1 cellular context compared by ENCODE assay signal in the genomic region with DNA sequence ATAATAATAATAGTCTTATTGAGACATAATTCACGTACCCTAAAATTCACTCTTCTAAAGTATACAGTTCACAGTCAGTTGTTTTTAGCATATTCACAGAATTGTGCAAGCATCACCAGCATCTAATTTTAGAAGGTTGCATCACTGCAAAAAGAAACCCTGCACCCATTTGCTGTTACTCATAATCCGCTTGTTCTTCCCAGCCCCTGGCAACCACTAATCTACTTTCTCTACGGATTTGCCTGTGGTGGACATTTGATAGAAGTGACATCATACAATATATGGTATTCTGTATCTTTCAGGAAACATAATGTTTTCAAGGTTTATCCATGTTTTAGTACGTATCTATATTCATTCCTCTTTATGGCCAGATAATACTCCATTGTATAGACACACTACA.
TF ChIP-seq lines count a peak whose summit lies in the region.

No MANE protein-coding gene starts in this region.

TF ChIP-seq in K562, 482 proteins besides CTCF, POLR2A, EP300 and RAD21 (continued from another document):
- TF ChIP-seq, protein P1, sequence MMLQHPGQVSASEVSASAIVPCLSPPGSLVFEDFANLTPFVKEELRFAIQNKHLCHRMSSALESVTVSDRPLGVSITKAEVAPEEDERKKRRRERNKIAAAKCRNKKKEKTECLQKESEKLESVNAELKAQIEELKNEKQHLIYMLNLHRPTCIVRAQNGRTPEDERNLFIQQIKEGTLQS (IDR thresholded peaks at IDR 0.05), result peak; percentile 83
- TF ChIP-seq, protein P1 (CRISPR knock-in tag; conservative IDR thresholded peaks at IDR 0.05), result no peak
- TF ChIP-seq, protein P2, sequence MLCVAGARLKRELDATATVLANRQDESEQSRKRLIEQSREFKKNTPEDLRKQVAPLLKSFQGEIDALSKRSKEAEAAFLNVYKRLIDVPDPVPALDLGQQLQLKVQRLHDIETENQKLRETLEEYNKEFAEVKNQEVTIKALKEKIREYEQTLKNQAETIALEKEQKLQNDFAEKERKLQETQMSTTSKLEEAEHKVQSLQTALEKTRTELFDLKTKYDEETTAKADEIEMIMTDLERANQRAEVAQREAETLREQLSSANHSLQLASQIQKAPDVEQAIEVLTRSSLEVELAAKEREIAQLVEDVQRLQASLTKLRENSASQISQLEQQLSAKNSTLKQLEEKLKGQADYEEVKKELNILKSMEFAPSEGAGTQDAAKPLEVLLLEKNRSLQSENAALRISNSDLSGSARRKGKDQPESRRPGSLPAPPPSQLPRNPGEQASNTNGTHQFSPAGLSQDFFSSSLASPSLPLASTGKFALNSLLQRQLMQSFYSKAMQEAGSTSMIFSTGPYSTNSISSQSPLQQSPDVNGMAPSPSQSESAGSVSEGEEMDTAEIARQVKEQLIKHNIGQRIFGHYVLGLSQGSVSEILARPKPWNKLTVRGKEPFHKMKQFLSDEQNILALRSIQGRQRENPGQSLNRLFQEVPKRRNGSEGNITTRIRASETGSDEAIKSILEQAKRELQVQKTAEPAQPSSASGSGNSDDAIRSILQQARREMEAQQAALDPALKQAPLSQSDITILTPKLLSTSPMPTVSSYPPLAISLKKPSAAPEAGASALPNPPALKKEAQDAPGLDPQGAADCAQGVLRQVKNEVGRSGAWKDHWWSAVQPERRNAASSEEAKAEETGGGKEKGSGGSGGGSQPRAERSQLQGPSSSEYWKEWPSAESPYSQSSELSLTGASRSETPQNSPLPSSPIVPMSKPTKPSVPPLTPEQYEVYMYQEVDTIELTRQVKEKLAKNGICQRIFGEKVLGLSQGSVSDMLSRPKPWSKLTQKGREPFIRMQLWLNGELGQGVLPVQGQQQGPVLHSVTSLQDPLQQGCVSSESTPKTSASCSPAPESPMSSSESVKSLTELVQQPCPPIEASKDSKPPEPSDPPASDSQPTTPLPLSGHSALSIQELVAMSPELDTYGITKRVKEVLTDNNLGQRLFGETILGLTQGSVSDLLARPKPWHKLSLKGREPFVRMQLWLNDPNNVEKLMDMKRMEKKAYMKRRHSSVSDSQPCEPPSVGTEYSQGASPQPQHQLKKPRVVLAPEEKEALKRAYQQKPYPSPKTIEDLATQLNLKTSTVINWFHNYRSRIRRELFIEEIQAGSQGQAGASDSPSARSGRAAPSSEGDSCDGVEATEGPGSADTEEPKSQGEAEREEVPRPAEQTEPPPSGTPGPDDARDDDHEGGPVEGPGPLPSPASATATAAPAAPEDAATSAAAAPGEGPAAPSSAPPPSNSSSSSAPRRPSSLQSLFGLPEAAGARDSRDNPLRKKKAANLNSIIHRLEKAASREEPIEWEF (CRISPR knock-in tag; IDR thresholded peaks at IDR 0.05), result no peak
- TF ChIP-seq MEF2D (tag; conservative IDR thresholded peaks at IDR 0.05; ENCODE audit: low read depth), result peak; percentile 41; the same call in 1 of the 2 replicates
- TF ChIP-seq ZNF444 (CRISPR knock-in tag; IDR thresholded peaks at IDR 0.05), result no peak
- TF ChIP-seq ATF7 (IDR thresholded peaks at IDR 0.05), result peak; percentile 40; the same call in 1 of the 2 replicates
- TF ChIP-seq CEBPB (tag; IDR thresholded peaks at IDR 0.05), result peak; percentile 86
